In the genomic region with DNA sequence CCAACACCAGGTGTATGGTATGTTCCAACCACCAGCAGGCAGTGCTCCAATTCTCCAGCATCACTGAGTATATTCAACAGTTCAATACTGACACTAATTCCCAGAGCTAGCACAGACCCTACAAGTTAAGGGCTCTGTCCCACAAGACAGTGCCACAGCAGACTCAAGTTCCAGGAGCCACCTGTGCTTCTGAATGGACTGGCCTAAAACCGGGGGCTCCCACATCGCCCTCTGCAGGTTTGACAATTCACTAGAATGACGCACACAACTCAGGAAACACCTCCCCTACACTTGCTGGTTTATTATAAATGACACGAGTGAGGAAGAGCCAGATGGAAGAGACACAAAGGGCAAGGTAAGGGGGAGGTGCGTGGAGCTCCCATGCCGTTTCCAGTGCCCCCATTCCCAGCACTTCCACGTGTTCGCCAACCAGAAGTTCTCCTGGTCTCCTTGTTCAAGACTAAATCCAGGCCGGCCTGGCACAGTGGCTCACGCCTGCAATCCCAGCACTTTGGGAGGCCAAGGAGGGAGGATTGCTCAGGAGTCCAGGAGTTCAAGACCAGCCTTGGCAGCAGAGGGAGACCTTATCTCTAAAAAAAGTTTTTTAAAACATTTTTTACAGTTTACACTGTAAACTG, we compare ENCODE assay signal across 1 cellular context.
A peak's percentile ranks its signal among the peaks of the same experiment; 100 is the strongest.
TF ChIP-seq lines count a peak whose summit lies in the region.

No MANE protein-coding gene starts in this region.

TF ChIP-seq in H1, 55 proteins besides CTCF, POLR2A, EP300 and RAD21:
- TF ChIP-seq, protein P1, sequence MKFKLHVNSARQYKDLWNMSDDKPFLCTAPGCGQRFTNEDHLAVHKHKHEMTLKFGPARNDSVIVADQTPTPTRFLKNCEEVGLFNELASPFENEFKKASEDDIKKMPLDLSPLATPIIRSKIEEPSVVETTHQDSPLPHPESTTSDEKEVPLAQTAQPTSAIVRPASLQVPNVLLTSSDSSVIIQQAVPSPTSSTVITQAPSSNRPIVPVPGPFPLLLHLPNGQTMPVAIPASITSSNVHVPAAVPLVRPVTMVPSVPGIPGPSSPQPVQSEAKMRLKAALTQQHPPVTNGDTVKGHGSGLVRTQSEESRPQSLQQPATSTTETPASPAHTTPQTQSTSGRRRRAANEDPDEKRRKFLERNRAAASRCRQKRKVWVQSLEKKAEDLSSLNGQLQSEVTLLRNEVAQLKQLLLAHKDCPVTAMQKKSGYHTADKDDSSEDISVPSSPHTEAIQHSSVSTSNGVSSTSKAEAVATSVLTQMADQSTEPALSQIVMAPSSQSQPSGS (IDR thresholded peaks at IDR 0.05; ENCODE audit: low read length) = no peak
- peak; percentile 70 for TF ChIP-seq CREB1 (IDR thresholded peaks at IDR 0.05)
